Comparison of ENCODE assay signal across 21 cellular contexts in genomic region chr13:104993708-104994107, GRCh38.
DNase-seq lines count a peak whose midpoint lies in the region; ATAC-seq and TF ChIP-seq lines count a peak whose summit lies in the region.
"Had no signal": no experiment of that assay in that cellular context is flagged by ENCODE, and none has a peak within 500 bp of the region (broad histone marks: within the 10 kb centered on the region; RNA-seq: fewer than 3 reads in every experiment).

No MANE protein-coding gene starts in this region.

- no peak overlapping the region for H4K5ac ChIP-seq in mesendoderm (ENCODE audit: low read length)

- WGBS in mesendoderm (ENCODE audit: extremely low coverage, insufficient coverage, low lambda C conversion rate): no CpG with 5 or more reads among the region's 3 CpGs
- 42% methylated on average over 3 of the region's 3 CpGs for WGBS in mammary epithelial cell (ENCODE audit: low coverage, missing lambda C conversion rate)

- H3K4me3 ChIP-seq in BE2C (ENCODE audit: low read depth, low read length) (no peak overlapping the region), GM23338 (no peak overlapping the region), mesendoderm (ENCODE audit: low read length) (no peak overlapping the region), mammary epithelial cell (replicated peaks in 1 of 3; ENCODE audit: insufficient read depth in 1 of 3, low read depth in 2 of 3, low read length in 3 of 3) (no peak overlapping the region)
- H3K4me3 ChIP-seq: K562, Peyer's patch had no signal

- H3K79me2 ChIP-seq in GM23338 (replicated peaks; ENCODE audit: insufficient read depth): no peaks in the 10 kb centered on the region
- H3K79me2 ChIP-seq in mesendoderm (ENCODE audit: control insufficient read depth, insufficient read depth, low read length): no peaks in the 10 kb centered on the region
- no peaks in the 10 kb centered on the region for H3K79me2 ChIP-seq in mammary epithelial cell (ENCODE audit: insufficient read depth, low read length)

- peak; percentile 24; the same call in 1 of the 2 replicates for TF ChIP-seq CTCF in BE2C (IDR thresholded peaks at IDR 0.05; ENCODE audit: low read depth, low read length)
- TF ChIP-seq CTCF in GM23338 (conservative IDR thresholded peaks at IDR 0.05; ENCODE audit: low read depth in 2 of 2): no peak
- TF ChIP-seq CTCF in VCaP (conservative IDR thresholded peaks at IDR 0.05): peak; percentile 48
- no peak for TF ChIP-seq CTCF in mammary epithelial cell (conservative IDR thresholded peaks at IDR 0.05 in 1 of 2, IDR thresholded peaks at IDR 0.05 in 1 of 2; ENCODE audit: extremely low read depth in 1 of 2, insufficient read depth in 1 of 2, low read depth in 1 of 2, low read length in 2 of 2)

- in situ Hi-C loops in mammary epithelial cell (cut with MboI; ENCODE audit: low sequenced_read_pairs in 2 of 2): no loop called here

- CTCF ChIA-PET in mammary epithelial cell (lab: Charles Lee; ENCODE audit: low non-redundant PET): no interaction called here

- no peak overlapping the region for H3K4me3 Mint-ChIP-seq in GM23338

- H3K27me3 ChIP-seq in BE2C (no peaks in the 10 kb centered on the region), GM23338 (ENCODE audit: insufficient read depth) (no peaks in the 10 kb centered on the region), mesendoderm (ENCODE audit: insufficient read depth, low read length, poor library complexity) (no peaks in the 10 kb centered on the region), mammary epithelial cell (ENCODE audit: insufficient read depth, low read length) (no peaks in the 10 kb centered on the region)
- H3K27me3 ChIP-seq: Peyer's patch had no signal

- no TSS peak for BruUV-seq in mammary epithelial cell (replicated peaks; lab: Mats Ljungman, UMichigan)

- peak overlapping the region; percentile 3; the same call in 1 of the 2 replicates for H2AFZ ChIP-seq in GM23338
- no peak overlapping the region for H2AFZ ChIP-seq in mammary epithelial cell (ENCODE audit: low read depth, low read length)

- no peaks in the 10 kb centered on the region; the same call in 1 of the 3 replicates for H3K9me3 Mint-ChIP-seq in GM23338

- no peak overlapping the region for H2BK15ac ChIP-seq in mesendoderm (replicated peaks; ENCODE audit: low read depth)

- H3K4me1 ChIP-seq in BE2C (no peaks in the 10 kb centered on the region), GM23338 (ENCODE audit: insufficient read depth) (no peaks in the 10 kb centered on the region), mesendoderm (ENCODE audit: control insufficient read depth, low read depth, low read length) (no peaks in the 10 kb centered on the region), mammary epithelial cell (ENCODE audit: insufficient read depth, low read length) (no peaks in the 10 kb centered on the region)
- H3K4me1 ChIP-seq: Peyer's patch had no signal

- no peaks in the 10 kb centered on the region for H3K9me2 ChIP-seq in GM23338 (ENCODE audit: insufficient read depth)

- H3K9ac ChIP-seq in mesendoderm (ENCODE audit: low read length): no peak overlapping the region
- no peak overlapping the region for H3K9ac ChIP-seq in mammary epithelial cell (ENCODE audit: insufficient read depth, low read length)

- H3K27ac ChIP-seq in GM23338 (ENCODE audit: low read depth): no peak overlapping the region
- no peak overlapping the region for H3K27ac ChIP-seq in VCaP
- no peak overlapping the region for H3K27ac ChIP-seq in mesendoderm (ENCODE audit: low read depth, low read length)
- no peak overlapping the region for H3K27ac ChIP-seq in mammary epithelial cell (ENCODE audit: insufficient read depth, low read depth, low read length)
- H3K27ac ChIP-seq: Peyer's patch had no signal

- H3K36me3 ChIP-seq in BE2C (no peaks in the 10 kb centered on the region), GM23338 (ENCODE audit: insufficient read depth) (no peaks in the 10 kb centered on the region), mesendoderm (ENCODE audit: control insufficient read depth, insufficient read depth, low read length) (no peaks in the 10 kb centered on the region), mammary epithelial cell (ENCODE audit: insufficient read depth, low read length) (no peaks in the 10 kb centered on the region)
- H3K36me3 ChIP-seq: Peyer's patch had no signal

- H4K20me1 ChIP-seq in GM23338 (replicated peaks; ENCODE audit: insufficient read depth): no peaks in the 10 kb centered on the region
- no peaks in the 10 kb centered on the region for H4K20me1 ChIP-seq in mammary epithelial cell (ENCODE audit: insufficient read depth, low read length)

- no peaks in the 10 kb centered on the region for H3F3A ChIP-seq in GM23338 (replicated peaks; ENCODE audit: low read depth)

- no peaks in the 10 kb centered on the region for H3K27me3 Mint-ChIP-seq in GM23338 (ENCODE audit: insufficient read depth, low read depth, poor library complexity)

- H2AK5ac ChIP-seq in mesendoderm (ENCODE audit: low read length): no peak overlapping the region

- H3K9me3 ChIP-seq in BE2C (no peaks in the 10 kb centered on the region), mammary epithelial cell (replicated peaks; ENCODE audit: insufficient read depth, low read length) (no peaks in the 10 kb centered on the region)
- H3K9me3 ChIP-seq: Peyer's patch had no signal

- H3K4me1 Mint-ChIP-seq in GM23338: no peaks in the 10 kb centered on the region

- H2BK5ac ChIP-seq in mesendoderm (ENCODE audit: low read length): no peak overlapping the region

- H3K27ac Mint-ChIP-seq in GM23338: no peak overlapping the region

- intact Hi-C loops in mammary epithelial cell (cut with micrococcal nuclease): no loop called here

- H3K4me2 ChIP-seq in GM23338: no peak overlapping the region
- no peak overlapping the region for H3K4me2 ChIP-seq in mesendoderm (ENCODE audit: low read length)
- no peak overlapping the region for H3K4me2 ChIP-seq in mammary epithelial cell (ENCODE audit: insufficient read depth, low read depth, low read length)

- dilution Hi-C loops in mammary epithelial cell (cut with HindIII; ENCODE audit: low sequenced_read_pairs): no loop called here

- peak; percentile 71 for ATAC-seq in GM23338
- ATAC-seq in GM18909 (IDR thresholded peaks at IDR 0.05; ENCODE audit: poor library complexity, unreplicated experiment): no peak
- no peak for ATAC-seq in GM18867 (IDR thresholded peaks at IDR 0.05; ENCODE audit: unreplicated experiment)
- ATAC-seq: K562 had no signal

- no peak overlapping the region for H3K56ac ChIP-seq in mesendoderm (ENCODE audit: low read length)

- H4K8ac ChIP-seq in mesendoderm (ENCODE audit: low read depth, low read length): no peak overlapping the region

- H3K23ac ChIP-seq in mesendoderm (ENCODE audit: low read length): no peak overlapping the region

- H3K18ac ChIP-seq in mesendoderm (ENCODE audit: low read length): no peak overlapping the region

- DNase-seq in BE2C (no peak), GM23338 (ENCODE audit: low spot score) (peak; percentile 7), mesendoderm (peak; percentile 13), mammary epithelial cell (no peak)
- DNase-seq: 8988T, ACHN, Calu3, DMS153, DND-41, Kasumi-1, NCI-H1105, NCI-H1436 treated with DMSO at 0.1 percent for 48 hours, NCI-H1930, NCI-H446, NCI-H526, Peyer's patch, SHP77 treated with DMSO at 0.1 percent for 48 hours had no signal

- no peaks in the 10 kb centered on the region for H3K36me3 Mint-ChIP-seq in GM23338 (ENCODE audit: low read depth)

- H3K79me1 ChIP-seq in mesendoderm (ENCODE audit: low read length): no peaks in the 10 kb centered on the region

- H2BK120ac ChIP-seq in mesendoderm (ENCODE audit: low read depth, low read length): no peak overlapping the region

- H3K4ac ChIP-seq in mesendoderm (ENCODE audit: low read depth, low read length): no peak overlapping the region

Comparison
In these comparisons a context has a peak if more than half of its experiments do, and no peak if none do; other contexts are left out.
1. DNase-seq: peak in GM23338 (single experiment) and mesendoderm (single experiment); none in BE2C (single experiment) and mammary epithelial cell (single experiment).
2. CTCF ChIP-seq: peak in BE2C (single experiment) and VCaP (single experiment); none in GM23338 (0 of 2) and mammary epithelial cell (0 of 2).